Comparison of ENCODE assay signal across 29 cellular contexts in genomic region chr6:141531040-141531439, GRCh38.
"Had no signal": no experiment of that assay in that cellular context is flagged by ENCODE, and none has a peak within 500 bp of the region (broad histone marks: within the 10 kb centered on the region; RNA-seq: fewer than 3 reads in every experiment).

No MANE protein-coding gene starts in this region.

- H3K27ac Mint-ChIP-seq: naive B cell; naive thymus-derived CD8-positive, alpha-beta T cell; natural killer cell treated with Interleukin-12 subunit alpha and Interleukin-12 subunit beta and Interleukin-15 and Interleukin-18, amount 100 ng/mL, for 72 hours; nephron progenitor cell; progenitor cell of endocrine pancreas; stimulated activated memory B cell treated with anti-CD40 and anti-IgM and Interleukin-4, amounts not matched to agents 10 μg/mL and 1 μg/mL and 100 μg/mL, for 72 hours; stimulated activated naive CD8-positive, alpha-beta T cell treated with anti-CD3 and anti-CD28 coated beads, Interleukin-15, amount 100 ng/mL, for 72 hours; type B pancreatic cell had no signal

- H3K36me3 ChIP-seq: ovary, right lobe of liver, suprapubic skin, tibial artery, transverse colon, upper lobe of right lung, uterus had no signal

- DNase-seq: naive B cell; naive thymus-derived CD8-positive, alpha-beta T cell; nephron progenitor cell; occipital lobe; ovary; psoas muscle; stimulated activated CD4-positive, alpha-beta T cell treated with anti-CD3 and anti-CD28 coated beads, Interleukin-15, amount 100 ng/mL, for 24 hours; stimulated activated CD4-positive, alpha-beta T cell treated with anti-CD3 and anti-CD28 coated beads, Interleukin-2, amount 100 ng/mL, for 24 hours; stimulated activated CD4-positive, alpha-beta T cell treated with anti-CD3 and anti-CD28 coated beads, Interleukin-2, amount 100 ng/mL, for 48 hours; stimulated activated CD4-positive, alpha-beta T cell treated with anti-CD3 and anti-CD28 coated beads, Interleukin-4, amount 100 ng/mL, for 24 hours; stimulated activated naive CD4-positive, alpha-beta T cell; stimulated activated naive CD8-positive, alpha-beta T cell treated with anti-CD3 and anti-CD28 coated beads, Interleukin-15, amount 100 ng/mL, for 72 hours; stimulated activated naive CD8-positive, alpha-beta T cell treated with anti-CD3 and anti-CD28 coated beads, Interleukin-15, Interleukin-2, amounts not matched to agents 100 U/mL and 50 U/mL, for 24 hours; substantia nigra; testis; tibial artery; transverse colon; upper lobe of right lung; uterus had no signal

- H3K4me3 Mint-ChIP-seq: naive B cell; naive thymus-derived CD8-positive, alpha-beta T cell; natural killer cell treated with Interleukin-12 subunit alpha and Interleukin-12 subunit beta and Interleukin-15 and Interleukin-18, amount 100 ng/mL, for 72 hours; nephron progenitor cell; neural crest cell; stimulated activated memory B cell treated with anti-CD40 and anti-IgM and Interleukin-4, amounts not matched to agents 10 μg/mL and 1 μg/mL and 100 μg/mL, for 72 hours; stimulated activated naive CD8-positive, alpha-beta T cell treated with anti-CD3 and anti-CD28 coated beads, Interleukin-15, amount 100 ng/mL, for 72 hours; type B pancreatic cell had no signal

- H3K4me1 Mint-ChIP-seq: naive B cell; naive thymus-derived CD8-positive, alpha-beta T cell; nephron progenitor cell; stimulated activated memory B cell treated with anti-CD40 and anti-IgM and Interleukin-4, amounts not matched to agents 10 μg/mL and 1 μg/mL and 100 μg/mL, for 72 hours; stimulated activated naive CD8-positive, alpha-beta T cell treated with anti-CD3 and anti-CD28 coated beads, Interleukin-15, amount 100 ng/mL, for 72 hours had no signal

- H3K9me3 Mint-ChIP-seq: natural killer cell treated with Interleukin-12 subunit alpha and Interleukin-12 subunit beta and Interleukin-15 and Interleukin-18, amount 100 ng/mL, for 72 hours; nephron progenitor cell; neural crest cell had no signal

- H3K9me3 ChIP-seq: ovary, psoas muscle, right lobe of liver, suprapubic skin, testis, tibial artery, transverse colon, upper lobe of right lung, uterus had no signal

- H3K4me3 ChIP-seq: ovary, psoas muscle, right lobe of liver, skin epidermis, smooth muscle cell, suprapubic skin, testis, tibial artery, transverse colon, upper lobe of right lung, uterus had no signal

- H3K27me3 ChIP-seq: ovary, right lobe of liver, suprapubic skin, testis, tibial artery, transverse colon, upper lobe of right lung, uterus had no signal

- H3K9ac ChIP-seq: parathyroid adenoma had no signal

- H3K4me2 ChIP-seq: smooth muscle cell had no signal

- H2AFZ ChIP-seq: parathyroid adenoma had no signal

- H3K4me1 ChIP-seq: parathyroid adenoma, psoas muscle, right lobe of liver, suprapubic skin, testis, tibial artery, transverse colon, upper lobe of right lung, uterus had no signal

- H3K36me3 Mint-ChIP-seq: naive B cell; natural killer cell treated with Interleukin-12 subunit alpha and Interleukin-12 subunit beta and Interleukin-15 and Interleukin-18, amount 100 ng/mL, for 72 hours; stimulated activated memory B cell treated with anti-CD40 and anti-IgM and Interleukin-4, amounts not matched to agents 10 μg/mL and 1 μg/mL and 100 μg/mL, for 72 hours; type B pancreatic cell had no signal

- H3K27me3 Mint-ChIP-seq: naive B cell; naive thymus-derived CD8-positive, alpha-beta T cell; natural killer cell treated with Interleukin-12 subunit alpha and Interleukin-12 subunit beta and Interleukin-15 and Interleukin-18, amount 100 ng/mL, for 72 hours; progenitor cell of endocrine pancreas; stimulated activated memory B cell treated with anti-CD40 and anti-IgM and Interleukin-4, amounts not matched to agents 10 μg/mL and 1 μg/mL and 100 μg/mL, for 72 hours; stimulated activated naive CD8-positive, alpha-beta T cell treated with anti-CD3 and anti-CD28 coated beads, Interleukin-15, amount 100 ng/mL, for 72 hours; type B pancreatic cell had no signal

- H3K27ac ChIP-seq: ovary, parathyroid adenoma, psoas muscle, right lobe of liver, skin epidermis, suprapubic skin, testis, tibial artery, transverse colon, upper lobe of right lung, uterus had no signal
